Comparison of ENCODE assay signal across 23 cellular contexts in genomic region chr14:105384605-105385321, GRCh38.
"Had no signal": no experiment of that assay in that cellular context is flagged by ENCODE, and none has a peak within 500 bp of the region (broad histone marks: within the 10 kb centered on the region; RNA-seq: fewer than 3 reads in every experiment).

No MANE protein-coding gene starts in this region.

- ATAC-seq: activated naive CD4-positive, alpha-beta T cell treated with anti-CD3 and anti-CD28 coated beads, Interleukin-2, amount 50 U/mL, for 72 hours; activated T-cell treated with anti-CD3 and anti-CD28 coated beads, Interleukin-2, amount 50 U/mL, for 4 hours; T-cell had no signal

- H3K27me3 ChIP-seq: MG63, Peyer's patch had no signal

- DNase-seq: activated CD4-positive, alpha-beta memory T cell treated with anti-CD3 and anti-CD28 coated beads for 36 hours; activated CD4-positive, alpha-beta T cell treated with anti-CD3 and anti-CD28 coated beads, Interleukin-2, amount 10 ng/mL, durations not matched to agents 7 days and 5 days; activated CD4-positive, CD25-positive, alpha-beta regulatory T cell; activated CD8-positive, alpha-beta memory T cell treated with anti-CD3 and anti-CD28 coated beads for 24 hours; activated effector memory CD4-positive, alpha-beta T cell treated with anti-CD3 and anti-CD28 coated beads, Interleukin-2, amount 50 U/mL, for 16 hours; activated naive CD4-positive, alpha-beta T cell treated with Interleukin-2 at 50 U/mL for 16 hours; activated T-cell treated with anti-CD3 and anti-CD28 coated beads, Interleukin-2, amount 50 U/mL, for 4 hours; amygdala; MG63; MV-4-11; NCI-H1092 treated with DMSO at 0.1 percent for 48 hours; NCI-H1417 treated with DMSO at 0.1 percent for 48 hours; NCI-H1694; NCI-H2029; NCI-H2107; NCI-H524; Peyer's patch; SIG-M5; T-cell had no signal

- H3K4me3 ChIP-seq: MG63, Peyer's patch had no signal

- H3K27ac Mint-ChIP-seq: activated CD4-positive, alpha-beta memory T cell treated with anti-CD3 and anti-CD28 coated beads for 36 hours; activated naive CD4-positive, alpha-beta T cell treated with anti-CD3 and anti-CD28 coated beads, Interleukin-2, amount 50 U/mL, for 72 hours; brain; T-cell had no signal

- H3K4me3 Mint-ChIP-seq: activated CD4-positive, alpha-beta memory T cell treated with anti-CD3 and anti-CD28 coated beads for 36 hours; activated CD4-positive, alpha-beta T cell treated with anti-CD3 and anti-CD28 coated beads, Interleukin-2, amount 10 ng/mL, durations not matched to agents 7 days and 5 days; activated T-cell treated with anti-CD3 and anti-CD28 coated beads, Interleukin-2, amount 50 U/mL, for 4 hours; brain; T-cell had no signal

- H3K27me3 Mint-ChIP-seq: activated CD4-positive, alpha-beta memory T cell treated with anti-CD3 and anti-CD28 coated beads for 36 hours; activated CD4-positive, alpha-beta T cell treated with anti-CD3 and anti-CD28 coated beads, Interleukin-2, amount 10 ng/mL, durations not matched to agents 7 days and 5 days; brain; T-cell had no signal

- H3K9me3 ChIP-seq: MG63, Peyer's patch had no signal

- H3K36me3 Mint-ChIP-seq: activated naive CD4-positive, alpha-beta T cell treated with anti-CD3 and anti-CD28 coated beads, Interleukin-2, amount 50 U/mL, for 72 hours had no signal

- H3K4me1 Mint-ChIP-seq: brain, T-cell had no signal

- H3K27ac ChIP-seq: Peyer's patch, RWPE1, VCaP had no signal

- H3K36me3 ChIP-seq: MG63 had no signal

- H3K9me3 Mint-ChIP-seq: activated CD4-positive, alpha-beta memory T cell treated with anti-CD3 and anti-CD28 coated beads for 36 hours; activated CD4-positive, alpha-beta T cell treated with anti-CD3 and anti-CD28 coated beads, Interleukin-2, amount 10 ng/mL, durations not matched to agents 7 days and 5 days; activated naive CD4-positive, alpha-beta T cell treated with anti-CD3 and anti-CD28 coated beads, Interleukin-2, amount 50 U/mL, for 72 hours; activated T-cell treated with anti-CD3 and anti-CD28 coated beads, Interleukin-2, amount 50 U/mL, for 4 hours; brain; T-cell had no signal
